Comparison of ENCODE assay signal across 14 cellular contexts in genomic region chr3:32577174-32577573, GRCh38. TPM values are rescaled to one million over a fixed set of nuclear protein-coding genes. Genes with fewer than 3 reads are reported as not detected.
DNase-seq lines count a peak whose midpoint lies in the region; ATAC-seq and TF ChIP-seq lines count a peak whose summit lies in the region.
"Had no signal": no experiment of that assay in that cellular context is flagged by ENCODE, and none has a peak within 500 bp of the region (broad histone marks: within the 10 kb centered on the region; RNA-seq: fewer than 3 reads in every experiment).

No MANE protein-coding gene starts in this region.

- H3K4me3 ChIP-seq in AG04449 (ENCODE audit: low read depth, low read length) (peak overlapping the region; percentile 33; the same call in 1 of the 2 replicates), IMR-90 (ENCODE audit: insufficient read depth, low read depth, low read length) (no peak overlapping the region), endodermal cell (ENCODE audit: low read length) (no peak overlapping the region)

- 0 out of 2 replicates have a peak overlapping the region, but pooled peaks have one; percentile 13 for H2AK5ac ChIP-seq in IMR-90 (ENCODE audit: low read depth, low read length)

- no peak for TF ChIP-seq POLR2A in IMR-90 (IDR thresholded peaks at IDR 0.05; ENCODE audit: low read depth, low read length)

- H3K9ac ChIP-seq in IMR-90 (ENCODE audit: low read depth, low read length), result peak overlapping the region; percentile 34; the same call in 1 of the 2 replicates
- no peak overlapping the region for H3K9ac ChIP-seq in endodermal cell (ENCODE audit: extremely low read depth, low read length, poor library complexity, severe bottlenecking)

- H3K79me1 ChIP-seq in IMR-90 (ENCODE audit: low read depth in 1 of 2, low read length in 2 of 2), result peaks cover 0 to 8% of the 10 kb centered on the region in 2 experiments; a peak in 1 of 4 replicates

- POLR2A ChIA-PET in AG04449 (lab: Yijun Ruan, JAX) (no interaction called here), IMR-90 (lab: Charles Lee; ENCODE audit: unreplicated experiment) (no interaction called here)

- no peak overlapping the region for H3K4me3 Mint-ChIP-seq in effector memory CD8-positive, alpha-beta T cell
- no peak overlapping the region for H3K4me3 Mint-ChIP-seq in endodermal cell
- H3K4me3 Mint-ChIP-seq: nephron progenitor cell had no signal

- H2BK5ac ChIP-seq in IMR-90 (ENCODE audit: low read depth, low read length, poor library complexity, severe bottlenecking), result peak overlapping the region; percentile 87

- H3K4me1 Mint-ChIP-seq in effector memory CD8-positive, alpha-beta T cell (ENCODE audit: low read depth in 2 of 2), result peaks cover 8 to 11% of the 10 kb centered on the region in 2 donors
- peaks cover 7% of the 10 kb centered on the region for H3K4me1 Mint-ChIP-seq in endodermal cell

- H3K9me1 ChIP-seq in IMR-90 (ENCODE audit: insufficient read depth, low read length), result peaks cover 4% of the 10 kb centered on the region; the same call in 1 of the 2 replicates

- no peaks in the 10 kb centered on the region for H3K9me3 Mint-ChIP-seq in effector memory CD8-positive, alpha-beta T cell
- H3K9me3 Mint-ChIP-seq in endodermal cell, result peaks cover 6% of the 10 kb centered on the region
- H3K9me3 Mint-ChIP-seq: activated naive CD4-positive, alpha-beta T cell treated with anti-CD3 and anti-CD28 coated beads, Interleukin-2, amount 50 U/mL, for 72 hours; nephron progenitor cell; T-helper 2 cell treated with Interferon-gamma antibody and Interleukin-4, amounts not matched to agents 5 μg/mL and 100 μg/mL, for 36 hours had no signal

- peak overlapping the region; percentile 27 to 98; a peak in 3 of 4 replicates for H4K8ac ChIP-seq in IMR-90 (ENCODE audit: low read depth in 2 of 2, low read length in 2 of 2)

- no CpG with 5 or more reads among the region's 2 CpGs for WGBS in IMR-90 (ENCODE audit: extremely low coverage in 2 of 2, insufficient read length in 1 of 2), 2 experiments
- WGBS in endodermal cell (ENCODE audit: insufficient coverage in 1 of 2, insufficient read length in 1 of 2), 2 experiments, result 98 to 100% methylated on average over 1 to 2 of the region's 2 CpGs

- H3K27me3 Mint-ChIP-seq in effector memory CD8-positive, alpha-beta T cell, result no peaks in the 10 kb centered on the region
- peaks cover 1% of the 10 kb centered on the region for H3K27me3 Mint-ChIP-seq in endodermal cell (ENCODE audit: insufficient read depth)

- H3K36me3 Mint-ChIP-seq in effector memory CD8-positive, alpha-beta T cell (ENCODE audit: insufficient read depth), result no peaks in the 10 kb centered on the region
- H3K36me3 Mint-ChIP-seq in endodermal cell (ENCODE audit: low read depth), result no peaks in the 10 kb centered on the region
- H3K36me3 Mint-ChIP-seq: activated naive CD4-positive, alpha-beta T cell treated with anti-CD3 and anti-CD28 coated beads, Interleukin-2, amount 50 U/mL, for 72 hours had no signal

- 0 out of 2 replicates have a peak overlapping the region, but pooled peaks have one; percentile 73 for H3K56ac ChIP-seq in IMR-90 (ENCODE audit: extremely low read depth, insufficient read depth, low read length)

- CTCF ChIA-PET in AG04449 (lab: Yijun Ruan, JAX), result interaction anchor here (1.6 kb wide), 1 partner anchor 10 kb away, joined by 3 read pairs; no protein-coding TSS in a partner anchor
- CTCF ChIA-PET in IMR-90 (lab: Yijun Ruan, JAX), result interaction anchor here (0.6 to 1.4 kb wide), 2 partner anchors 35 to 519 kb away, joined by 3 to 4 read pairs; no protein-coding TSS in a partner anchor

- H3K23ac ChIP-seq in IMR-90 (ENCODE audit: low read depth, low read length), result 0 out of 2 replicates have a peak overlapping the region, but pooled peaks have one; percentile 69

- H3K36me3 ChIP-seq in IMR-90 (ENCODE audit: control insufficient read depth, insufficient read depth, low read length) (no peaks in the 10 kb centered on the region), endodermal cell (ENCODE audit: control insufficient read depth, insufficient read depth, low read length) (no peaks in the 10 kb centered on the region)

- TF ChIP-seq CTCF in AG04449 (IDR thresholded peaks at IDR 0.05; ENCODE audit: insufficient read depth, low read length, missing control alignments) (no peak), IMR-90 (conservative IDR thresholded peaks at IDR 0.05; ENCODE audit: low read depth, low read length) (no peak), endodermal cell (conservative IDR thresholded peaks at IDR 0.05) (no peak)

- H3K27ac Mint-ChIP-seq in effector memory CD8-positive, alpha-beta T cell, result peak overlapping the region; percentile 26 to 52
- H3K27ac Mint-ChIP-seq in endodermal cell, result no peak overlapping the region
- H3K27ac Mint-ChIP-seq: nephron progenitor cell had no signal

- no peak overlapping the region for H2AK9ac ChIP-seq in IMR-90 (replicated peaks; ENCODE audit: low read depth, low read length, poor library complexity)

- no peak for DNase-seq in AG04449 (ENCODE audit: low read depth, low spot score)
- no peak for DNase-seq in IMR-90
- DNase-seq in effector memory CD8-positive, alpha-beta T cell, result no peak
- peak; percentile 25 for DNase-seq in myocyte (ENCODE audit: low read depth)
- DNase-seq in endodermal cell, result no peak
- DNase-seq in SK-N-DZ (ENCODE audit: low spot score), result no peak
- DNase-seq in SKM-1 (lab: John Stamatoyannopoulos, UW; ENCODE audit: unreplicated experiment), result no peak
- no peak for DNase-seq in NCI-H1417 treated with DMSO at 0.1 percent for 48 hours (lab: John Stamatoyannopoulos, UW)
- DNase-seq: effector CD8-positive, alpha-beta T cell; NCI-H146; nephron progenitor cell; stimulated activated naive CD4-positive, alpha-beta T cell treated with Interleukin-2 at 50 U/mL for 16 hours had no signal

- peak overlapping the region; percentile 91 for H2AFZ ChIP-seq in IMR-90 (replicated peaks; ENCODE audit: low read length, poor library complexity)

- BruUV-seq in IMR-90 (replicated peaks; lab: Mats Ljungman, UMichigan), result no TSS peak

- dilution Hi-C loops in IMR-90 (cut with HindIII; ENCODE audit: low sequenced_read_pairs, unreplicated experiment), result no loop called here

- H3K27ac ChIP-seq in IMR-90 (ENCODE audit: insufficient read depth, low read length), result peak overlapping the region; percentile 60; the same call in 1 of the 2 replicates
- H3K27ac ChIP-seq in endodermal cell (ENCODE audit: low read depth, low read length), result no peak overlapping the region

- peak overlapping the region; percentile 70 for H2BK120ac ChIP-seq in IMR-90 (ENCODE audit: low read depth, low read length)

- intact Hi-C loops in IMR-90 (cut with micrococcal nuclease), result no loop called here

- peak overlapping the region; percentile 74; the same call in 1 of the 2 replicates for H4K91ac ChIP-seq in IMR-90 (ENCODE audit: insufficient read depth, low read depth, low read length)

- peak overlapping the region; percentile 15 for H3K14ac ChIP-seq in IMR-90 (replicated peaks; ENCODE audit: low read depth, low read length)

- H4K5ac ChIP-seq in IMR-90 (ENCODE audit: low read depth, low read length), result peak overlapping the region; percentile 90; the same call in 1 of the 2 replicates

- TF ChIP-seq RAD21 in IMR-90 (IDR thresholded peaks at IDR 0.05; ENCODE audit: low read length), result no peak

- in situ Hi-C loops in IMR-90 (cut with MboI; ENCODE audit: low sequenced_read_pairs), result no loop called here

- H3K4me2 ChIP-seq in IMR-90 (ENCODE audit: low read depth, low read length), result peak overlapping the region; percentile 96

- no peak for ATAC-seq in IMR-90 (ENCODE audit: low read depth)
- ATAC-seq in effector memory CD8-positive, alpha-beta T cell (replicated peaks), result no peak

- peak overlapping the region; percentile 77 for H3K4ac ChIP-seq in IMR-90 (ENCODE audit: low read depth, low read length)

- peak overlapping the region; percentile 27; the same call in 1 of the 2 replicates for H2BK20ac ChIP-seq in IMR-90 (ENCODE audit: low read depth, low read length)

- H3K4me1 ChIP-seq in IMR-90 (ENCODE audit: control insufficient read depth, insufficient read depth, low read length) (peaks cover 5% of the 10 kb centered on the region), endodermal cell (ENCODE audit: control insufficient read depth, insufficient read depth, low read length) (peaks cover 8% of the 10 kb centered on the region)

- H3K9me3 ChIP-seq in IMR-90 (ENCODE audit: control insufficient read depth, insufficient read depth, low read length), result no peaks in the 10 kb centered on the region
- no peaks in the 10 kb centered on the region for H3K9me3 ChIP-seq in endodermal cell (ENCODE audit: control insufficient read depth, low read length)

- no peaks in the 10 kb centered on the region for H3K27me3 ChIP-seq in IMR-90 (ENCODE audit: control insufficient read depth, insufficient read depth, low read length)
- peaks cover 21% of the 10 kb centered on the region for H3K27me3 ChIP-seq in endodermal cell (ENCODE audit: control insufficient read depth, insufficient read depth, low read length, poor library complexity, severe bottlenecking)

- peak overlapping the region; percentile 85; the same call in 1 of the 3 replicates for H2BK15ac ChIP-seq in IMR-90 (ENCODE audit: low read depth, low read length)

- no peak overlapping the region for H3K18ac ChIP-seq in IMR-90 (ENCODE audit: low read depth, low read length)

- no peaks in the 10 kb centered on the region for H4K20me1 ChIP-seq in IMR-90 (ENCODE audit: insufficient read depth, low read length)

TF ChIP-seq in IMR-90, 13 proteins besides CTCF, POLR2A, EP300 and RAD21 (continues in another document):
- no peak for TF ChIP-seq NFE2L2 (IDR thresholded peaks at IDR 0.05; ENCODE audit: low read depth, low read length)
- TF ChIP-seq FOS (IDR thresholded peaks at IDR 0.05; ENCODE audit: low read depth, low read length), result no peak
- TF ChIP-seq ELK1 (IDR thresholded peaks at IDR 0.05; ENCODE audit: borderline replicate concordance, low read depth, low read length), result no peak
- TF ChIP-seq MAFK (IDR thresholded peaks at IDR 0.05; ENCODE audit: low read depth, low read length), result no peak

RNA-seq across cellular contexts. Expression of gene DYNC1LI1, which starts 6.5 kb away (rescaled TPM):
- 30.8 and 45.0 TPM in 2 replicates for total RNA-seq in IMR-90 (2012; rRNA removed)
- 22.8 and 25.2 TPM in 2 replicates for polyA plus RNA-seq in IMR-90 (2012; rRNA removed)
- 9.4 and 19.1 TPM in 2 replicates for polyA plus RNA-seq in IMR-90 (2012; cell fraction: cytosol; rRNA removed)
- 6.9 and 11.9 TPM in 2 replicates for polyA plus RNA-seq in IMR-90 (2012; cell fraction: nucleus; rRNA removed; ENCODE audit: low replicate concordance)
- 37.9 and 42.3 TPM in 2 replicates for total RNA-seq in myocyte
- polyA plus RNA-seq in myocyte (2012), result 17.6 TPM
- 10 to 100 TPM; 41.6 to 42.5 TPM for total RNA-seq in endodermal cell
- 65.1 TPM for polyA plus RNA-seq in endodermal cell (2013, experiment 1 of 2)
- 57.6 TPM for polyA plus RNA-seq in endodermal cell (2013, experiment 2 of 2)
- 77.1 and 81.4 TPM in 2 replicates for polyA plus RNA-seq in SK-N-DZ (2014; cell fraction: cytosol; rRNA removed)
- polyA plus RNA-seq in SK-N-DZ (2014; cell fraction: nucleus; rRNA removed), result 41.3 and 64.1 TPM in 2 replicates
